ENCODE assay signal across 1 cellular context in genomic region chr12:19018302-19018980, GRCh38.
TF ChIP-seq lines count a peak whose summit lies in the region.

No MANE protein-coding gene starts in this region.

TF ChIP-seq in GM23338, 12 proteins besides CTCF, POLR2A, EP300 and RAD21 (continued from another document):
- TF ChIP-seq ZNF462 (CRISPR knock-in tag; IDR thresholded peaks at IDR 0.05) (no peak), POLR2AphosphoS5 (IDR thresholded peaks at IDR 0.05; ENCODE audit: low read depth) (no peak), REST (IDR thresholded peaks at IDR 0.05; ENCODE audit: unreplicated experiment) (no peak), ZNF114 (CRISPR knock-in tag; IDR thresholded peaks at IDR 0.05) (no peak), CREB1 (CRISPR knock-in tag; IDR thresholded peaks at IDR 0.05; ENCODE audit: low read depth) (no peak), EZH2phosphoT487 (IDR thresholded peaks at IDR 0.05; ENCODE audit: unreplicated experiment) (no peak)
